In the genomic region with DNA sequence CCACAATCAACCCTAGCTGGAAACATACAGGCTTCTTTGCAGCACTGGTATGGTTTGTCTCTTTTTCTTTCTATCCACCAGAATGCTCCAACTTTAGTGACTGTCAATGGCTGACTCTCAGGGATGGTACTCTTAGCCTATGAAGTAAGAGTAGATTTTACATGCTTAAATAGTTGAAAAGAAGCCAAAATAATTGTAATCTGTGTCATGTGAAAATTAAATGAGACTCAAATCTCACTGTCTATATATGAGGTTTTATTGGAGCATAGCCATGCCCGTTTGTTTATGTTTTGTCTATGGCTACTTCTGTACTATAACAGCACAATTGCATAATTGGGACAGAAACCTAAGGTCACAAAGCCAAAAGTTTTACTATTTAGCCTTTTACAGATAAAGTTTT, we compare ENCODE assay signal across 30 cellular contexts. TPM values are rescaled to one million over a fixed set of nuclear protein-coding genes. Genes with fewer than 3 reads are reported as not detected.
DNase-seq lines count a peak whose midpoint lies in the region; ATAC-seq, FAIRE-seq and TF ChIP-seq lines count a peak whose summit lies in the region.
"Had no signal": no experiment of that assay in that cellular context is flagged by ENCODE, and none has a peak within 500 bp of the region (broad histone marks: within the 10 kb centered on the region; RNA-seq: fewer than 3 reads in every experiment).

No MANE protein-coding gene starts in this region.

- peaks cover 5% of the 10 kb centered on the region for H3F3A ChIP-seq in SK-N-SH (replicated peaks; ENCODE audit: insufficient read depth)

- H3K4me2 ChIP-seq in SK-N-SH: no peak overlapping the region
- H3K4me2 ChIP-seq: PC-9 had no signal

- WGBS in SK-N-SH (ENCODE audit: low lambda C conversion rate): 72% methylated on average over 1 of the region's 1 CpG

- POLR2A ChIA-PET in SK-N-SH (lab: Yijun Ruan, JAX): no interaction called here

- FAIRE-seq in frontal cortex (lab: Jason Lieb, UNC): no peak
- no peak for FAIRE-seq in RCC 7860 (lab: Jason Lieb, UNC)
- FAIRE-seq: colon, G401.6, HepG2, islet of Langerhans, urothelium cell line had no signal

- H3K9me3 ChIP-seq in SK-N-SH (no peaks in the 10 kb centered on the region), ascending aorta (no peaks in the 10 kb centered on the region)
- H3K9me3 ChIP-seq: left lung, neutrophil, testis had no signal

- H3K27me3 ChIP-seq in SK-N-SH (ENCODE audit: insufficient read depth) (no peaks in the 10 kb centered on the region), ascending aorta (no peaks in the 10 kb centered on the region)
- H3K27me3 ChIP-seq: left lung, neutrophil, testis had no signal

- no peaks in the 10 kb centered on the region for H4K20me1 ChIP-seq in SK-N-SH (ENCODE audit: insufficient read depth)

- H3K4me1 ChIP-seq in SK-N-SH (ENCODE audit: control insufficient read depth in 1 of 2, insufficient read depth in 2 of 2, low read depth in 1 of 2, low read length in 1 of 2) (no peaks in the 10 kb centered on the region; a peak in 2 of 4 replicates), ascending aorta (no peaks in the 10 kb centered on the region)
- H3K4me1 ChIP-seq: left lung, testis had no signal

- no peak overlapping the region for H3K9ac ChIP-seq in SK-N-SH

- TF ChIP-seq EP300 in SK-N-SH (IDR thresholded peaks at IDR 0.05; ENCODE audit: borderline replicate concordance in 1 of 2, low read depth in 1 of 2, low read length in 1 of 2): no peak

- no peak for TF ChIP-seq RAD21 in SK-N-SH (IDR thresholded peaks at IDR 0.05; ENCODE audit: low read length)

- H3K36me3 ChIP-seq in SK-N-SH (replicated peaks in 1 of 2; ENCODE audit: control insufficient read depth in 1 of 2, insufficient read depth in 2 of 2, low read length in 1 of 2): no peaks in the 10 kb centered on the region
- H3K36me3 ChIP-seq in ascending aorta: no peaks in the 10 kb centered on the region
- H3K36me3 ChIP-seq: left lung, neutrophil had no signal

- DNase-seq in SK-N-SH (no peak), ascending aorta (ENCODE audit: low spot score in 2 of 2) (no peak), fibroblast of mammary gland (ENCODE audit: low read depth) (peak; percentile 9), frontal cortex (ENCODE audit: low spot score in 2 of 2) (no peak), RCC 7860 (ENCODE audit: low spot score) (no peak)
- DNase-seq: activated CD4-positive, alpha-beta T cell treated with anti-CD3 and anti-CD28 coated beads for 4 hours; activated effector memory CD4-positive, alpha-beta T cell treated with anti-CD3 and anti-CD28 coated beads, Interleukin-2, amount 50 U/mL, for 16 hours; activated naive CD8-positive, alpha-beta T cell treated with anti-CD3 and anti-CD28 coated beads, Interleukin-2, amount 10 ng/mL, durations not matched to agents 7 days and 5 days; AML-193; CD8-positive, alpha-beta memory T cell; effector memory CD4-positive, alpha-beta T cell; Kasumi-1; left lung; NCI-H1048; NCI-H2171 treated with DMSO at 0.1 percent for 48 hours; NCI-H524 treated with DMSO at 0.1 percent for 48 hours; PC-9; Right ventricle myocardium superior; stimulated activated naive CD4-positive, alpha-beta T cell treated with Interleukin-2 at 50 U/mL for 16 hours; testis had no signal

- H3K9me2 ChIP-seq in SK-N-SH: no peaks in the 10 kb centered on the region

- H2AFZ ChIP-seq in SK-N-SH (ENCODE audit: low read depth): no peak overlapping the region
- H2AFZ ChIP-seq: PC-9 had no signal

- ATAC-seq in SK-N-SH treated with all-trans-retinoic acid at 6 μM for 48 hours (peak; percentile 34; the same call in 2 of the 3 replicates), GM19395 (IDR thresholded peaks at IDR 0.05; ENCODE audit: unreplicated experiment) (no peak), GM19035 (IDR thresholded peaks at IDR 0.05; ENCODE audit: unreplicated experiment) (no peak)
- ATAC-seq: HepG2, left lung had no signal

- no peak overlapping the region for H3K27ac ChIP-seq in SK-N-SH (ENCODE audit: low read depth in 2 of 2, low read length in 1 of 2)
- H3K27ac ChIP-seq in ascending aorta: peak overlapping the region; percentile 1 to 36
- H3K27ac ChIP-seq: 22Rv1, left lung, neutrophil, PC-9, testis had no signal

- H3K4me3 ChIP-seq in SK-N-SH (ENCODE audit: low read depth in 2 of 2, low read length in 1 of 2) (no peak overlapping the region), ascending aorta (no peak overlapping the region), fibroblast of mammary gland (ENCODE audit: control insufficient read depth, low read depth, low read length) (no peak overlapping the region)
- H3K4me3 ChIP-seq: left lung, PC-9, testis had no signal

- CTCF ChIA-PET in SK-N-SH (lab: Yijun Ruan, JAX): no interaction called here

- no peak for TF ChIP-seq CTCF in SK-N-SH (IDR thresholded peaks at IDR 0.05)
- no peak for TF ChIP-seq CTCF in ascending aorta (IDR thresholded peaks at IDR 0.05)
- TF ChIP-seq CTCF in fibroblast of mammary gland (conservative IDR thresholded peaks at IDR 0.05; ENCODE audit: control insufficient read depth, insufficient read depth, low read depth, low read length): no peak

- intact Hi-C loops in ascending aorta (cut with DNase I): no loop called here

- H3K79me2 ChIP-seq in SK-N-SH (ENCODE audit: insufficient read depth): no peaks in the 10 kb centered on the region

TF ChIP-seq in SK-N-SH treated with all-trans-retinoic acid at 6 μM for 48 hours, 23 proteins besides CTCF, POLR2A, EP300 and RAD21:
- 0 out of 2 replicates have a peak, but pooled peaks have one; percentile 25 for TF ChIP-seq ISL1 (CRISPR knock-in tag; IDR thresholded peaks at IDR 0.05)
- TF ChIP-seq, protein P1, sequence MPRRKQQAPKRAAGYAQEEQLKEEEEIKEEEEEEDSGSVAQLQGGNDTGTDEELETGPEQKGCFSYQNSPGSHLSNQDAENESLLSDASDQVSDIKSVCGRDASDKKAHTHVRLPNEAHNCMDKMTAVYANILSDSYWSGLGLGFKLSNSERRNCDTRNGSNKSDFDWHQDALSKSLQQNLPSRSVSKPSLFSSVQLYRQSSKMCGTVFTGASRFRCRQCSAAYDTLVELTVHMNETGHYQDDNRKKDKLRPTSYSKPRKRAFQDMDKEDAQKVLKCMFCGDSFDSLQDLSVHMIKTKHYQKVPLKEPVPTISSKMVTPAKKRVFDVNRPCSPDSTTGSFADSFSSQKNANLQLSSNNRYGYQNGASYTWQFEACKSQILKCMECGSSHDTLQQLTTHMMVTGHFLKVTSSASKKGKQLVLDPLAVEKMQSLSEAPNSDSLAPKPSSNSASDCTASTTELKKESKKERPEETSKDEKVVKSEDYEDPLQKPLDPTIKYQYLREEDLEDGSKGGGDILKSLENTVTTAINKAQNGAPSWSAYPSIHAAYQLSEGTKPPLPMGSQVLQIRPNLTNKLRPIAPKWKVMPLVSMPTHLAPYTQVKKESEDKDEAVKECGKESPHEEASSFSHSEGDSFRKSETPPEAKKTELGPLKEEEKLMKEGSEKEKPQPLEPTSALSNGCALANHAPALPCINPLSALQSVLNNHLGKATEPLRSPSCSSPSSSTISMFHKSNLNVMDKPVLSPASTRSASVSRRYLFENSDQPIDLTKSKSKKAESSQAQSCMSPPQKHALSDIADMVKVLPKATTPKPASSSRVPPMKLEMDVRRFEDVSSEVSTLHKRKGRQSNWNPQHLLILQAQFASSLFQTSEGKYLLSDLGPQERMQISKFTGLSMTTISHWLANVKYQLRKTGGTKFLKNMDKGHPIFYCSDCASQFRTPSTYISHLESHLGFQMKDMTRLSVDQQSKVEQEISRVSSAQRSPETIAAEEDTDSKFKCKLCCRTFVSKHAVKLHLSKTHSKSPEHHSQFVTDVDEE (CRISPR knock-in tag; IDR thresholded peaks at IDR 0.05): no peak

TF ChIP-seq in SK-N-SH, 30 proteins besides CTCF, POLR2A, EP300 and RAD21:
- TF ChIP-seq POLR2AphosphoS5 (IDR thresholded peaks at IDR 0.05; ENCODE audit: low read depth, low read length): no peak
- TF ChIP-seq ZBTB33 (IDR thresholded peaks at IDR 0.05; ENCODE audit: borderline replicate concordance, low read depth): no peak
- no peak for TF ChIP-seq GABPA (IDR thresholded peaks at IDR 0.05; ENCODE audit: low read depth)
TF ChIP-seq in SK-N-SH: peak in this region for 0.

RNA-seq across cellular contexts. Expression of gene PDZRN3, which starts 29.1 kb away (rescaled TPM):
- polyA plus RNA-seq in SK-N-SH (2012; rRNA removed): 7.9 and 10.3 TPM in 2 replicates
- polyA plus RNA-seq in SK-N-SH (2012; cell fraction: cytosol; rRNA removed): 13.7 and 14.2 TPM in 2 replicates
- polyA plus RNA-seq in SK-N-SH (2012; cell fraction: nucleus; rRNA removed): 21.9 and 24.2 TPM in 2 replicates
- total RNA-seq in ascending aorta: 71.9 TPM
- 45.7 TPM for total RNA-seq in frontal cortex
- total RNA-seq: activated naive CD8-positive, alpha-beta T cell treated with anti-CD3 and anti-CD28 coated beads, Interleukin-2, amount 10 ng/mL, durations not matched to agents 7 days and 5 days; CD8-positive, alpha-beta memory T cell; HepG2; PC-9 had no signal
- polyA plus RNA-seq: CD8-positive, alpha-beta memory T cell; HepG2 had no signal

Comparison
In these comparisons a context has a peak if more than half of its experiments do, and no peak if none do; other contexts are left out.
1. H3K27ac ChIP-seq: peak in ascending aorta (2 of 2); none in SK-N-SH (0 of 2).